ENCODE assay signal across 38 cellular contexts in genomic region chr16:23673971-23674614, GRCh38. TPM values are rescaled to one million over a fixed set of nuclear protein-coding genes. Genes with fewer than 3 reads are reported as not detected.
"Had no signal": no experiment of that assay in that cellular context is flagged by ENCODE, and none has a peak within 500 bp of the region (broad histone marks: within the 10 kb centered on the region; RNA-seq: fewer than 3 reads in every experiment).

No MANE protein-coding gene starts in this region.

- H3K9me3 ChIP-seq: mucosa of descending colon, testis had no signal

- H3K27ac ChIP-seq: brain microvascular endothelial cell, testis had no signal

- H3K27me3 ChIP-seq: brain microvascular endothelial cell, testis had no signal

- H3K27ac Mint-ChIP-seq: activated CD4-positive, alpha-beta memory T cell treated with anti-CD3 and anti-CD28 coated beads for 36 hours; activated CD4-positive, alpha-beta T cell treated with anti-CD3 and anti-CD28 coated beads, Interleukin-2, amount 10 ng/mL, durations not matched to agents 24 days and 14 days; activated T-cell treated with anti-CD3 and anti-CD28 coated beads, Interleukin-2, amount 50 U/mL, for 24 hours; effector memory CD8-positive, alpha-beta T cell; naive B cell; T-helper 17 cell had no signal

- H3K4me3 Mint-ChIP-seq: activated CD4-positive, alpha-beta memory T cell treated with anti-CD3 and anti-CD28 coated beads for 36 hours; activated CD4-positive, alpha-beta T cell treated with anti-CD3 and anti-CD28 coated beads, Interleukin-2, amount 10 ng/mL, durations not matched to agents 24 days and 14 days; activated T-cell treated with anti-CD3 and anti-CD28 coated beads, Interleukin-2, amount 50 U/mL, for 24 hours; effector memory CD8-positive, alpha-beta T cell; immature natural killer cell; T-helper 17 cell had no signal

- H3K27me3 Mint-ChIP-seq: activated CD4-positive, alpha-beta memory T cell treated with anti-CD3 and anti-CD28 coated beads for 36 hours; activated CD4-positive, alpha-beta T cell treated with anti-CD3 and anti-CD28 coated beads, Interleukin-2, amount 10 ng/mL, durations not matched to agents 24 days and 14 days; activated T-cell treated with anti-CD3 and anti-CD28 coated beads, Interleukin-2, amount 50 U/mL, for 24 hours; T-helper 17 cell had no signal

- DNase-seq: activated CD4-positive, alpha-beta memory T cell treated with anti-CD3 and anti-CD28 coated beads for 36 hours; activated CD4-positive, alpha-beta T cell treated with anti-CD3 and anti-CD28 coated beads, Interleukin-2, amount 10 ng/mL, durations not matched to agents 24 days and 14 days; activated CD4-positive, CD25-positive, alpha-beta regulatory T cell treated with anti-CD3 and anti-CD28 coated beads, Interleukin-2, amount 50 U/mL, for 72 hours; activated CD8-positive, alpha-beta memory T cell treated with anti-CD3 and anti-CD28 coated beads, Interleukin-2, amount 50 U/mL, for 48 hours; activated gamma-delta T cell; activated naive CD4-positive, alpha-beta T cell treated with anti-CD3 and anti-CD28 coated beads, Interleukin-2, amount 50 U/mL, for 16 hours; activated T-cell treated with anti-CD3 and anti-CD28 coated beads, Interleukin-2, amount 50 U/mL, for 24 hours; amniotic stem cell; brain microvascular endothelial cell; caudate nucleus; cortex of kidney; effector memory CD8-positive, alpha-beta T cell; head of caudate nucleus; hypothalamus; immature natural killer cell; mesendoderm; mucosa of descending colon; naive B cell; occipital lobe; right cardiac atrium; stimulated activated CD4-positive, alpha-beta T cell treated with anti-CD3 and anti-CD28 coated beads, Interleukin-4, amount 100 ng/mL, for 1 hour; stimulated activated naive CD8-positive, alpha-beta T cell treated with anti-CD3 and anti-CD28 coated beads, Interleukin-15, Interleukin-2, amounts not matched to agents 100 U/mL and 50 U/mL, for 24 hours; SW 1271; T-helper 17 cell; T1000; testis; trophoblast cell had no signal

- H3K9me3 Mint-ChIP-seq: activated CD4-positive, alpha-beta memory T cell treated with anti-CD3 and anti-CD28 coated beads for 36 hours; activated CD4-positive, alpha-beta T cell treated with anti-CD3 and anti-CD28 coated beads, Interleukin-2, amount 10 ng/mL, durations not matched to agents 24 days and 14 days; activated T-cell treated with anti-CD3 and anti-CD28 coated beads, Interleukin-2, amount 50 U/mL, for 24 hours; effector memory CD8-positive, alpha-beta T cell; immature natural killer cell; naive B cell had no signal

- H3K4me3 ChIP-seq: lung, mucosa of descending colon, testis had no signal

- ATAC-seq: effector memory CD8-positive, alpha-beta T cell; left lobe of liver; mucosa of descending colon; right cardiac atrium; stimulated activated naive CD8-positive, alpha-beta T cell treated with anti-CD3 and anti-CD28 coated beads, Interleukin-15, Interleukin-2, amounts not matched to agents 100 U/mL and 50 U/mL, for 24 hours; T-helper 17 cell had no signal

- FAIRE-seq: astrocyte, urothelium cell line had no signal

RNA-seq across cellular contexts. Expression of gene ERN2, which starts 38.9 kb away (rescaled TPM):
- total RNA-seq: activated CD4-positive, alpha-beta memory T cell treated with anti-CD3 and anti-CD28 coated beads for 36 hours; activated CD4-positive, alpha-beta T cell treated with anti-CD3 and anti-CD28 coated beads, Interleukin-2, amount 10 ng/mL, durations not matched to agents 24 days and 14 days; astrocyte; chondrocyte; endothelial cell of umbilical vein; kidney epithelial cell; occipital lobe; pulmonary artery endothelial cell; skeletal muscle tissue; T-helper 17 cell had no signal
- polyA plus RNA-seq: fibroblast of lung, immature natural killer cell, neural cell, right cardiac atrium had no signal
